ENCODE assay signal across 7 cellular contexts in genomic region chr1:156081174-156082110, GRCh38. TPM values are rescaled to one million over a fixed set of nuclear protein-coding genes. Genes with fewer than 3 reads are reported as not detected.
A peak's percentile ranks its signal among the peaks of the same experiment; 100 is the strongest.
DNase-seq lines count a peak whose midpoint lies in the region; ATAC-seq and TF ChIP-seq lines count a peak whose summit lies in the region.

No MANE protein-coding gene starts in this region.

- H3K27me3 ChIP-seq in HCT116 (ENCODE audit: insufficient read depth, low read length) (no peaks in the 10 kb centered on the region), Panc1 (ENCODE audit: control insufficient read depth, insufficient read depth, low read length) (no peaks in the 10 kb centered on the region), smooth muscle cell (ENCODE audit: low read depth) (no peaks in the 10 kb centered on the region)

- H4K20me1 ChIP-seq in HCT116 (ENCODE audit: insufficient read depth), result no peaks in the 10 kb centered on the region
- peaks cover 69% of the 10 kb centered on the region for H4K20me1 ChIP-seq in smooth muscle cell (ENCODE audit: low read depth)

- H3K4me3 ChIP-seq in HCT116 (replicated peaks in 1 of 2; ENCODE audit: low read depth in 1 of 2, low read length in 2 of 2) (peak overlapping the region; percentile 73 to 81), Panc1 (ENCODE audit: low read depth in 2 of 2, low read length in 2 of 2) (peak overlapping the region; percentile 66 to 74), fibroblast of pulmonary artery (replicated peaks; ENCODE audit: low read depth, low read length) (peak overlapping the region; percentile 87), smooth muscle cell (peak overlapping the region; percentile 93)

- H3K9me3 ChIP-seq in HCT116 (ENCODE audit: control insufficient read depth in 1 of 2, insufficient read depth in 1 of 2, low read depth in 1 of 2, low read length in 2 of 2), result no peaks in the 10 kb centered on the region
- H3K9me3 ChIP-seq in Panc1 (ENCODE audit: control insufficient read depth, insufficient read depth, low read depth, low read length), result no peaks in the 10 kb centered on the region
- no peaks in the 10 kb centered on the region for H3K9me3 ChIP-seq in smooth muscle cell (replicated peaks; ENCODE audit: low read depth)

- DNase-seq in HCT116 (ENCODE audit: low read depth, low spot score), result no peak
- DNase-seq in Panc1 (ENCODE audit: low read depth, low spot score), result no peak
- DNase-seq in fibroblast of pulmonary artery (ENCODE audit: low read depth), result peak; percentile 16
- no peak for DNase-seq in smooth muscle cell (lab: John Stamatoyannopoulos, UW; ENCODE audit: unreplicated experiment)
- DNase-seq in ecto neural progenitor cell (ENCODE audit: low spot score), result no peak
- no peak for DNase-seq in iPS-NIHi7 (ENCODE audit: extremely low spot score)

- intact Hi-C loops in HCT116 (cut with micrococcal nuclease) (no loop called here), Panc1 (cut with micrococcal nuclease; ENCODE audit: unreplicated experiment) (no loop called here)

- ATAC-seq in HCT116 (no peak), Panc1 (no peak), GM21515 (IDR thresholded peaks at IDR 0.05; ENCODE audit: unreplicated experiment) (no peak)

- H3K36me3 ChIP-seq in HCT116 (ENCODE audit: control insufficient read depth in 1 of 2, insufficient read depth in 2 of 2, low read length in 2 of 2) (no peaks in the 10 kb centered on the region), Panc1 (ENCODE audit: control insufficient read depth, insufficient read depth, low read length) (no peaks in the 10 kb centered on the region; the same call in 1 of the 2 replicates), smooth muscle cell (ENCODE audit: low read depth) (no peaks in the 10 kb centered on the region)

- POLR2A ChIA-PET in HCT116 (lab: Charles Lee) (no interaction called here), Panc1 (lab: Charles Lee) (no interaction called here)

- H3K4me1 ChIP-seq in HCT116 (ENCODE audit: control insufficient read depth in 1 of 2, insufficient read depth in 2 of 2, low read length in 2 of 2), result peaks cover 6 to 27% of the 10 kb centered on the region in 2 experiments; a peak in 3 of 4 replicates
- H3K4me1 ChIP-seq in Panc1 (ENCODE audit: control insufficient read depth, insufficient read depth, low read length), result peaks cover 10% of the 10 kb centered on the region
- peaks cover 52% of the 10 kb centered on the region for H3K4me1 ChIP-seq in smooth muscle cell (ENCODE audit: low read depth)

- no peaks in the 10 kb centered on the region for H3K79me2 ChIP-seq in HCT116 (ENCODE audit: insufficient read depth, low read length)
- peaks cover 77% of the 10 kb centered on the region for H3K79me2 ChIP-seq in smooth muscle cell (ENCODE audit: low read depth)

- H2AFZ ChIP-seq in HCT116 (ENCODE audit: low read depth, low read length, poor library complexity, severe bottlenecking) (no peak overlapping the region), smooth muscle cell (ENCODE audit: low read depth) (peak overlapping the region; percentile 47)

- no peak for TF ChIP-seq RAD21 in HCT116 (IDR thresholded peaks at IDR 0.05; ENCODE audit: low read depth)

- peak overlapping the region; percentile 72 for H3K9ac ChIP-seq in HCT116 (ENCODE audit: low read length)
- peak overlapping the region; percentile 78 for H3K9ac ChIP-seq in smooth muscle cell (ENCODE audit: low read depth)

- no peak overlapping the region for H3K27ac ChIP-seq in HCT116 (ENCODE audit: low read depth, low read length)
- peak overlapping the region; percentile 68 for H3K27ac ChIP-seq in Panc1 (ENCODE audit: low read length)
- peak overlapping the region; percentile 9 for H3K27ac ChIP-seq in smooth muscle cell (ENCODE audit: low read depth)

- 3% methylated on average over 27 of the region's 64 CpGs for WGBS in smooth muscle cell (ENCODE audit: low lambda C conversion rate)

- no peak for TF ChIP-seq POLR2A in HCT116 (IDR thresholded peaks at IDR 0.05; ENCODE audit: borderline replicate concordance, extremely low read depth, insufficient read depth, insufficient read length)

- H3F3A ChIP-seq in smooth muscle cell (ENCODE audit: low read depth), result peaks cover 4% of the 10 kb centered on the region

- H3K4me2 ChIP-seq in HCT116 (ENCODE audit: low read length), result peak overlapping the region; percentile 96
- peak overlapping the region; percentile 100 for H3K4me2 ChIP-seq in smooth muscle cell

- no peak for TF ChIP-seq CTCF in HCT116 (IDR thresholded peaks at IDR 0.05 in 2 of 3, conservative IDR thresholded peaks at IDR 0.05 in 1 of 3; ENCODE audit: borderline replicate concordance in 1 of 3, insufficient read depth in 1 of 3, low read depth in 2 of 3, low read length in 2 of 3)
- TF ChIP-seq CTCF in Panc1 (IDR thresholded peaks at IDR 0.05), result no peak
- no peak for TF ChIP-seq CTCF in fibroblast of pulmonary artery (IDR thresholded peaks at IDR 0.05; ENCODE audit: low read length, missing control alignments)
- TF ChIP-seq CTCF in smooth muscle cell (IDR thresholded peaks at IDR 0.05; ENCODE audit: borderline replicate concordance, insufficient read depth, poor library complexity, severe bottlenecking), result no peak

- in situ Hi-C loops in Panc1 (cut with HindIII; ENCODE audit: low pct_unique_long_range_greater_than_20kb, low sequenced_read_pairs), result no loop called here

- CTCF ChIA-PET in HCT116 (lab: Charles Lee), result interaction anchor here (1.1 to 1.3 kb wide), 2 partner anchors 15 to 45 kb away, joined by 3 to 4 read pairs; no protein-coding TSS in a partner anchor
- CTCF ChIA-PET in Panc1 (lab: Charles Lee), result no interaction called here

- no peaks in the 10 kb centered on the region for H3K9me2 ChIP-seq in HCT116 (ENCODE audit: insufficient read depth)

- RAD21 ChIA-PET in HCT116 (lab: Charles Lee; ENCODE audit: low non-redundant PET in 1 of 2, low total read pairs in 2 of 2, uncharacterized antibody in 2 of 2, unreplicated experiment in 2 of 2), result no interaction called here

- BruUV-seq in HCT116 (replicated peaks; lab: Mats Ljungman, UMichigan) (no TSS peak), Panc1 (replicated peaks; lab: Mats Ljungman, UMichigan) (no TSS peak)

TF ChIP-seq in HCT116, 20 proteins besides CTCF, POLR2A, EP300 and RAD21 (continues in another document):
- TF ChIP-seq ATF3 (IDR thresholded peaks at IDR 0.05) (no peak), MAX (IDR thresholded peaks at IDR 0.05) (no peak), YY1 (IDR thresholded peaks at IDR 0.05; ENCODE audit: extremely low read depth, insufficient replicate concordance, low read depth, low read length) (no peak), EGR1 (IDR thresholded peaks at IDR 0.05; ENCODE audit: low read depth) (no peak), FOSL1 (IDR thresholded peaks at IDR 0.05; ENCODE audit: low read depth) (no peak)

RNA-seq across cellular contexts. Expression of gene MEX3A, which starts 0.8 kb away (rescaled TPM):
- 6.1 TPM for total RNA-seq in HCT116 (2021; ENCODE audit: unreplicated experiment)
- polyA plus RNA-seq in HCT116 (2012), result 4.9 and 5.5 TPM in 2 replicates
- total RNA-seq in Panc1 (2021; ENCODE audit: unreplicated experiment), result 15.8 TPM
- 33.1 TPM for polyA plus RNA-seq in Panc1 (2012; ENCODE audit: insufficient read length)
- total RNA-seq in smooth muscle cell, result 13.5 and 13.8 TPM in 2 replicates
- 10.5 and 11.0 TPM in 2 replicates for polyA plus RNA-seq in smooth muscle cell

RNA-seq across cellular contexts. Expression of gene RAB25, which starts 20.5 kb away (rescaled TPM):
- total RNA-seq in HCT116 (2021; ENCODE audit: unreplicated experiment), result 142 TPM
- 210 and 227 TPM in 2 replicates for polyA plus RNA-seq in HCT116 (2012)
- total RNA-seq in Panc1 (2021; ENCODE audit: unreplicated experiment), result not detected
- polyA plus RNA-seq in Panc1 (2012; ENCODE audit: insufficient read length), result not detected
- total RNA-seq in smooth muscle cell, result 16.8 and 27.1 TPM in 2 replicates
- 8.9 and 53.5 TPM in 2 replicates for polyA plus RNA-seq in smooth muscle cell

RNA-seq across cellular contexts. Expression of gene LAMTOR2, which starts 26.9 kb away (rescaled TPM):
- total RNA-seq in HCT116 (2021; ENCODE audit: unreplicated experiment), result 60.2 TPM
- 83.5 and 97.1 TPM in 2 replicates for polyA plus RNA-seq in HCT116 (2012)
- total RNA-seq in Panc1 (2021; ENCODE audit: unreplicated experiment), result 63.4 TPM
- polyA plus RNA-seq in Panc1 (2012; ENCODE audit: insufficient read length), result 111 TPM
- total RNA-seq in smooth muscle cell, result 32.2 and 55.1 TPM in 2 replicates
- 146 and 156 TPM in 2 replicates for polyA plus RNA-seq in smooth muscle cell

RNA-seq across cellular contexts. Expression of gene UBQLN4, which starts 27.8 kb away (rescaled TPM):
- 68.4 TPM for total RNA-seq in HCT116 (2021; ENCODE audit: unreplicated experiment)
- 47.4 and 48.3 TPM in 2 replicates for polyA plus RNA-seq in HCT116 (2012)
- total RNA-seq in Panc1 (2021; ENCODE audit: unreplicated experiment), result 60.0 TPM
- polyA plus RNA-seq in Panc1 (2012; ENCODE audit: insufficient read length), result 54.4 TPM
- total RNA-seq in smooth muscle cell, result 18.1 and 18.8 TPM in 2 replicates
- 19.4 and 23.3 TPM in 2 replicates for polyA plus RNA-seq in smooth muscle cell

RNA-seq across cellular contexts. Expression of gene LMNA, which starts 33.1 kb away (rescaled TPM):
- total RNA-seq in HCT116 (2021; ENCODE audit: unreplicated experiment) (528 TPM), Panc1 (2021; ENCODE audit: unreplicated experiment) (691 TPM), smooth muscle cell (237 and 256 TPM in 2 replicates)
- 440 and 523 TPM in 2 replicates for polyA plus RNA-seq in HCT116 (2012)
- 726 TPM for polyA plus RNA-seq in Panc1 (2012; ENCODE audit: insufficient read length)
- polyA plus RNA-seq in smooth muscle cell, result 626 and 674 TPM in 2 replicates

Comparison
In these comparisons a context has a peak if more than half of its experiments do, and no peak if none do; other contexts are left out.
1. RNA of gene RAB25, which starts 20.5 kb away (total RNA-seq): 142 TPM in HCT116 (single experiment) and 16.8 to 27.1 TPM in smooth muscle cell; not detected in Panc1 (single experiment); every median in the first group is over 10 times any median in the second.
2. Peak in every context shown above with its lines, with median percentiles within 50 percentile points of each other: H3K4me3 ChIP-seq.